Comparison of ENCODE assay signal across 8 cellular contexts in genomic region chr6:122400121-122400450, GRCh38. TPM values are rescaled to one million over a fixed set of nuclear protein-coding genes. Genes with fewer than 3 reads are reported as not detected.
A peak's percentile ranks its signal among the peaks of the same experiment; 100 is the strongest.
DNase-seq lines count a peak whose midpoint lies in the region; ATAC-seq and TF ChIP-seq lines count a peak whose summit lies in the region.

No MANE protein-coding gene starts in this region.

- no peaks in the 10 kb centered on the region for H3K27me3 ChIP-seq in Loucy (ENCODE audit: insufficient read depth, low read length, poor library complexity, severe bottlenecking)
- H3K27me3 ChIP-seq in brain microvascular endothelial cell (replicated peaks), result no peaks in the 10 kb centered on the region
- no peaks in the 10 kb centered on the region for H3K27me3 ChIP-seq in mucosa of rectum (ENCODE audit: control insufficient read depth in 2 of 2, insufficient read depth in 2 of 2, low read length in 2 of 2)

- intact Hi-C loops in sciatic nerve (cut with DNase I), result no loop called here

- H3K27ac ChIP-seq in brain microvascular endothelial cell (peak overlapping the region; percentile 72), mucosa of rectum (ENCODE audit: low read depth in 2 of 2, low read length in 2 of 2) (peak overlapping the region; percentile 65 to 77)

- DNase-seq in EH (ENCODE audit: low read depth), result peak; percentile 34
- DNase-seq in brain microvascular endothelial cell, result peak; percentile 3
- no peak for DNase-seq in GF-D8 (lab: John Stamatoyannopoulos, UW)
- DNase-seq in sciatic nerve (ENCODE audit: low spot score), result no peak
- no peak for DNase-seq in NCI-H128 (lab: John Stamatoyannopoulos, UW; ENCODE audit: unreplicated experiment)

- no peak for TF ChIP-seq CTCF in Loucy (conservative IDR thresholded peaks at IDR 0.05; ENCODE audit: low read length)
- TF ChIP-seq CTCF in brain microvascular endothelial cell (IDR thresholded peaks at IDR 0.05; ENCODE audit: low read depth, low read length, missing control alignments), result no peak

- no peaks in the 10 kb centered on the region; the same call in 1 of the 2 replicates for H3K9me2 ChIP-seq in Loucy (replicated peaks; ENCODE audit: low read depth, low read length)

- ATAC-seq in GM21529 (IDR thresholded peaks at IDR 0.05; ENCODE audit: unreplicated experiment) (peak; percentile 19), sciatic nerve (no peak)

- H3K9ac ChIP-seq in Loucy (ENCODE audit: low read depth, low read length, poor library complexity, severe bottlenecking), result peak overlapping the region; percentile 94
- peak overlapping the region; percentile 93 to 95 for H3K9ac ChIP-seq in mucosa of rectum (ENCODE audit: low read depth in 1 of 2, low read length in 2 of 2)

- H3K79me2 ChIP-seq in Loucy (ENCODE audit: insufficient read depth, low read length), result peaks cover 56% of the 10 kb centered on the region

- peaks cover 50% of the 10 kb centered on the region for H3K4me1 ChIP-seq in Loucy (ENCODE audit: insufficient read depth, low read length, poor library complexity, severe bottlenecking)
- H3K4me1 ChIP-seq in mucosa of rectum (ENCODE audit: control insufficient read depth in 2 of 2, insufficient read depth in 2 of 2, low read length in 2 of 2), result peaks cover 3 to 9% of the 10 kb centered on the region in 2 donors

- H4K20me1 ChIP-seq in Loucy (ENCODE audit: insufficient read depth, low read length, poor library complexity, severe bottlenecking), result peaks cover 54% of the 10 kb centered on the region

- in situ Hi-C loops in brain microvascular endothelial cell (cut with HindIII; ENCODE audit: low pct_ligation_motif_present, low sequenced_read_pairs), result no loop called here

- peak overlapping the region; percentile 98 for H2AFZ ChIP-seq in Loucy (ENCODE audit: low read length)

- H3K4me2 ChIP-seq in Loucy (ENCODE audit: low read depth, low read length, poor library complexity, severe bottlenecking), result peak overlapping the region; percentile 80

- no peaks in the 10 kb centered on the region for H3K9me3 ChIP-seq in Loucy (ENCODE audit: insufficient read depth, low read depth, low read length)
- H3K9me3 ChIP-seq in mucosa of rectum (ENCODE audit: control insufficient read depth in 2 of 2, low read length in 2 of 2), result no peaks in the 10 kb centered on the region

- H3K36me3 ChIP-seq in Loucy (ENCODE audit: insufficient read depth, low read length), result no peaks in the 10 kb centered on the region
- H3K36me3 ChIP-seq in brain microvascular endothelial cell (replicated peaks), result no peaks in the 10 kb centered on the region
- no peaks in the 10 kb centered on the region for H3K36me3 ChIP-seq in mucosa of rectum (ENCODE audit: control insufficient read depth in 2 of 2, insufficient read depth in 2 of 2, low read length in 2 of 2)

- H3F3A ChIP-seq in Loucy (ENCODE audit: low read depth), result no peaks in the 10 kb centered on the region

- peak overlapping the region; percentile 98 for H3K4me3 ChIP-seq in Loucy (ENCODE audit: low read length, poor library complexity, severe bottlenecking)
- peak overlapping the region; percentile 90 for H3K4me3 ChIP-seq in brain microvascular endothelial cell (ENCODE audit: low read depth, low read length)
- H3K4me3 ChIP-seq in mucosa of rectum (ENCODE audit: low read length in 2 of 2), result peak overlapping the region; percentile 88 to 96

RNA-seq across cellular contexts. Expression of gene HSF2, which starts 0.6 kb away (rescaled TPM):
- total RNA-seq in sciatic nerve, result 16.1 TPM

Comparison
In these comparisons a context has a peak if more than half of its experiments do, and no peak if none do; other contexts are left out.
1. DNase-seq: peak in EH (single experiment) and brain microvascular endothelial cell (single experiment); none in GF-D8 (single experiment), sciatic nerve (single experiment) and NCI-H128 (single experiment).
2. Peak in every context shown above with its lines, with median percentiles within 50 percentile points of each other: H3K4me3 ChIP-seq.